In genomic region chr5:134171972-134172371, GRCh38 we compare ENCODE assay signal across 23 cellular contexts. TPM values are rescaled to one million over a fixed set of nuclear protein-coding genes. Genes with fewer than 3 reads are reported as not detected.
DNase-seq lines count a peak whose midpoint lies in the region; ATAC-seq, FAIRE-seq and TF ChIP-seq lines count a peak whose summit lies in the region.
"Had no signal": no experiment of that assay in that cellular context is flagged by ENCODE, and none has a peak within 500 bp of the region (broad histone marks: within the 10 kb centered on the region; RNA-seq: fewer than 3 reads in every experiment).

No MANE protein-coding gene starts in this region.

- no peaks in the 10 kb centered on the region for H3K9me3 Mint-ChIP-seq in activated naive CD4-positive, alpha-beta T cell treated with anti-CD3 and anti-CD28 coated beads, Interleukin-2, amount 10 ng/mL, durations not matched to agents 7 days and 5 days
- H3K9me3 Mint-ChIP-seq in activated T-helper 17 cell treated with anti-CD3 and anti-CD28 coated beads, Interleukin-2, amount 50 U/mL, for 72 hours, result no peaks in the 10 kb centered on the region
- H3K9me3 Mint-ChIP-seq: immature natural killer cell had no signal

- H3K36me3 ChIP-seq in kidney (ENCODE audit: control insufficient read depth in 1 of 2, insufficient read depth in 2 of 2, low read length in 2 of 2) (peaks cover 23 to 31% of the 10 kb centered on the region in 2 donors), thymus (ENCODE audit: control insufficient read depth, insufficient read depth) (peaks cover 36% of the 10 kb centered on the region), H7 (replicated peaks; ENCODE audit: control insufficient read depth, insufficient read depth, low read length) (peaks cover 14% of the 10 kb centered on the region)

- H3K36me3 Mint-ChIP-seq in activated naive CD4-positive, alpha-beta T cell treated with anti-CD3 and anti-CD28 coated beads, Interleukin-2, amount 10 ng/mL, durations not matched to agents 7 days and 5 days, result peaks cover 44% of the 10 kb centered on the region
- H3K36me3 Mint-ChIP-seq in activated T-helper 17 cell treated with anti-CD3 and anti-CD28 coated beads, Interleukin-2, amount 50 U/mL, for 72 hours (ENCODE audit: low read depth), result peaks cover 90% of the 10 kb centered on the region

- H3K4me3 Mint-ChIP-seq in activated naive CD4-positive, alpha-beta T cell treated with anti-CD3 and anti-CD28 coated beads, Interleukin-2, amount 10 ng/mL, durations not matched to agents 7 days and 5 days, result no peak overlapping the region
- no peak overlapping the region for H3K4me3 Mint-ChIP-seq in activated T-helper 17 cell treated with anti-CD3 and anti-CD28 coated beads, Interleukin-2, amount 50 U/mL, for 72 hours
- H3K4me3 Mint-ChIP-seq: immature natural killer cell had no signal

- H3K27me3 Mint-ChIP-seq in activated naive CD4-positive, alpha-beta T cell treated with anti-CD3 and anti-CD28 coated beads, Interleukin-2, amount 10 ng/mL, durations not matched to agents 7 days and 5 days, result no peaks in the 10 kb centered on the region
- no peaks in the 10 kb centered on the region for H3K27me3 Mint-ChIP-seq in activated T-helper 17 cell treated with anti-CD3 and anti-CD28 coated beads, Interleukin-2, amount 50 U/mL, for 72 hours
- H3K27me3 Mint-ChIP-seq: CD4-positive, alpha-beta memory T cell had no signal

- FAIRE-seq in kidney (lab: Jason Lieb, UNC), result no peak
- FAIRE-seq: pancreas had no signal

- DNase-seq in activated naive CD4-positive, alpha-beta T cell treated with anti-CD3 and anti-CD28 coated beads, Interleukin-2, amount 10 ng/mL, durations not matched to agents 7 days and 5 days, result no peak
- no peak for DNase-seq in activated naive CD4-positive, alpha-beta T cell treated with Interleukin-2 at 50 U/mL for 16 hours
- DNase-seq in kidney, result no peak
- no peak for DNase-seq in H7
- DNase-seq: adrenal gland; CD4-positive, alpha-beta memory T cell; GF-D8; GOT3; immature natural killer cell; IMR-90; NCI-H187 treated with DMSO at 0.1 percent for 48 hours; pancreas; PC-9; SIG-M5; T-helper 1 cell had no signal

- H3K4me1 Mint-ChIP-seq in activated naive CD4-positive, alpha-beta T cell treated with anti-CD3 and anti-CD28 coated beads, Interleukin-2, amount 10 ng/mL, durations not matched to agents 7 days and 5 days, result peaks cover 26% of the 10 kb centered on the region
- H3K4me1 Mint-ChIP-seq in activated T-helper 17 cell treated with anti-CD3 and anti-CD28 coated beads, Interleukin-2, amount 50 U/mL, for 72 hours, result peaks cover 31% of the 10 kb centered on the region

- 95% methylated on average over 4 of the region's 4 CpGs for WGBS in thymus

- H3K27ac Mint-ChIP-seq in activated naive CD4-positive, alpha-beta T cell treated with anti-CD3 and anti-CD28 coated beads, Interleukin-2, amount 10 ng/mL, durations not matched to agents 7 days and 5 days, result peak overlapping the region; percentile 6
- H3K27ac Mint-ChIP-seq in activated T-helper 17 cell treated with anti-CD3 and anti-CD28 coated beads, Interleukin-2, amount 50 U/mL, for 72 hours, result peak overlapping the region; percentile 25

- H3K4me1 ChIP-seq in kidney (ENCODE audit: control insufficient read depth in 1 of 2, insufficient read depth in 1 of 2, low read depth in 1 of 2, low read length in 2 of 2) (peaks cover 5 to 18% of the 10 kb centered on the region in 2 donors), thymus (ENCODE audit: control insufficient read depth, insufficient read depth, low read length) (peaks cover 9% of the 10 kb centered on the region)

- TF ChIP-seq CTCF in kidney (IDR thresholded peaks at IDR 0.05; ENCODE audit: borderline replicate concordance, extremely low read depth, insufficient read depth), result peak; percentile 14

- intact Hi-C loops in kidney (cut with DNase I), result no loop called here

- H3K27me3 ChIP-seq in thymus (ENCODE audit: control insufficient read depth, insufficient read depth) (no peaks in the 10 kb centered on the region), H7 (ENCODE audit: control insufficient read depth, insufficient read depth, low read length) (no peaks in the 10 kb centered on the region)
- H3K27me3 ChIP-seq: adrenal gland, pancreas had no signal

- CTCF ChIA-PET in activated naive CD4-positive, alpha-beta T cell treated with anti-CD3 and anti-CD28 coated beads, Interleukin-2, amount 10 ng/mL, durations not matched to agents 7 days and 5 days (lab: Charles Lee), result interaction anchor here (0.7 to 0.9 kb wide), 2 partner anchors 132 to 146 kb away, joined by 3 read pairs; no protein-coding TSS in a partner anchor

- no peak for ATAC-seq in activated T-helper 17 cell treated with anti-CD3 and anti-CD28 coated beads, Interleukin-2, amount 50 U/mL, for 72 hours (replicated peaks)
- ATAC-seq in GM18502 (IDR thresholded peaks at IDR 0.05; ENCODE audit: poor library complexity, unreplicated experiment) (no peak), GM18870 (IDR thresholded peaks at IDR 0.05; ENCODE audit: unreplicated experiment) (no peak)
- ATAC-seq: pancreas, sciatic nerve had no signal

- H3K4me3 ChIP-seq in kidney (ENCODE audit: low read length in 2 of 2), result no peak overlapping the region
- H3K4me3 ChIP-seq in thymus (ENCODE audit: low read length), result no peak overlapping the region
- no peak overlapping the region for H3K4me3 ChIP-seq in H7 (ENCODE audit: insufficient read depth, low read depth, low read length)
- H3K4me3 ChIP-seq: adrenal gland, coronary artery, lung, pancreas, PC-9, thoracic aorta had no signal

- H3K9me3 ChIP-seq in kidney (ENCODE audit: control insufficient read depth in 1 of 2, low read length in 2 of 2), result no peaks in the 10 kb centered on the region
- no peaks in the 10 kb centered on the region for H3K9me3 ChIP-seq in thymus (ENCODE audit: control insufficient read depth)
- H3K9me3 ChIP-seq: adrenal gland, pancreas, thoracic aorta had no signal

- no peak overlapping the region for H3K27ac ChIP-seq in kidney (ENCODE audit: low read depth in 2 of 2, low read length in 2 of 2)
- H3K27ac ChIP-seq in thymus (ENCODE audit: low read depth), result peak overlapping the region; percentile 42
- H3K27ac ChIP-seq: adrenal gland, coronary artery, pancreas, PC-9, thoracic aorta had no signal

- no peak overlapping the region for H3K9ac ChIP-seq in kidney (ENCODE audit: low read length in 2 of 2)

RNA-seq across cellular contexts. Expression of gene SKP1, which starts 4.8 kb away (rescaled TPM):
- 100 to 1,000 TPM; 152 to 209 TPM for total RNA-seq in activated T-helper 17 cell treated with anti-CD3 and anti-CD28 coated beads, Interleukin-2, amount 50 U/mL, for 72 hours
- 380 TPM for total RNA-seq in kidney
- polyA plus RNA-seq in kidney (ENCODE audit: insufficient read depth, low read depth, low replicate concordance) (848 TPM), thymus (387 TPM)
- 287 and 332 TPM in 2 replicates for total RNA-seq in H7 (2014; rRNA removed; shearing (Covaris generic))

RNA-seq across cellular contexts. Expression of gene PPP2CA, which starts 53.9 kb away (rescaled TPM):
- 100 to 1,000 TPM; 101 to 164 TPM for total RNA-seq in activated T-helper 17 cell treated with anti-CD3 and anti-CD28 coated beads, Interleukin-2, amount 50 U/mL, for 72 hours
- total RNA-seq in kidney, result 121 TPM
- 94.8 TPM for polyA plus RNA-seq in kidney (ENCODE audit: insufficient read depth, low read depth, low replicate concordance)
- 62.9 TPM for polyA plus RNA-seq in thymus
- total RNA-seq in H7 (2014; rRNA removed; shearing (Covaris generic)), result 152 and 184 TPM in 2 replicates

RNA-seq across cellular contexts. Expression of gene TCF7, which starts 57.5 kb away (rescaled TPM):
- total RNA-seq in activated T-helper 17 cell treated with anti-CD3 and anti-CD28 coated beads, Interleukin-2, amount 50 U/mL, for 72 hours, result 10 to 100 TPM in 1 of 2 donors, 1 to 10 TPM in 1; 5.9 to 42.2 TPM
- total RNA-seq in kidney, result 15.6 TPM
- polyA plus RNA-seq in kidney (ENCODE audit: insufficient read depth, low read depth, low replicate concordance) (1.2 TPM), thymus (247 TPM)
- 2.4 and 3.7 TPM in 2 replicates for total RNA-seq in H7 (2014; rRNA removed; shearing (Covaris generic))
